In genomic region chr17:2337152-2337810, GRCh38 we compare ENCODE assay signal across 1 cellular context.
TF ChIP-seq lines count a peak whose summit lies in the region.

A gene with protein sequence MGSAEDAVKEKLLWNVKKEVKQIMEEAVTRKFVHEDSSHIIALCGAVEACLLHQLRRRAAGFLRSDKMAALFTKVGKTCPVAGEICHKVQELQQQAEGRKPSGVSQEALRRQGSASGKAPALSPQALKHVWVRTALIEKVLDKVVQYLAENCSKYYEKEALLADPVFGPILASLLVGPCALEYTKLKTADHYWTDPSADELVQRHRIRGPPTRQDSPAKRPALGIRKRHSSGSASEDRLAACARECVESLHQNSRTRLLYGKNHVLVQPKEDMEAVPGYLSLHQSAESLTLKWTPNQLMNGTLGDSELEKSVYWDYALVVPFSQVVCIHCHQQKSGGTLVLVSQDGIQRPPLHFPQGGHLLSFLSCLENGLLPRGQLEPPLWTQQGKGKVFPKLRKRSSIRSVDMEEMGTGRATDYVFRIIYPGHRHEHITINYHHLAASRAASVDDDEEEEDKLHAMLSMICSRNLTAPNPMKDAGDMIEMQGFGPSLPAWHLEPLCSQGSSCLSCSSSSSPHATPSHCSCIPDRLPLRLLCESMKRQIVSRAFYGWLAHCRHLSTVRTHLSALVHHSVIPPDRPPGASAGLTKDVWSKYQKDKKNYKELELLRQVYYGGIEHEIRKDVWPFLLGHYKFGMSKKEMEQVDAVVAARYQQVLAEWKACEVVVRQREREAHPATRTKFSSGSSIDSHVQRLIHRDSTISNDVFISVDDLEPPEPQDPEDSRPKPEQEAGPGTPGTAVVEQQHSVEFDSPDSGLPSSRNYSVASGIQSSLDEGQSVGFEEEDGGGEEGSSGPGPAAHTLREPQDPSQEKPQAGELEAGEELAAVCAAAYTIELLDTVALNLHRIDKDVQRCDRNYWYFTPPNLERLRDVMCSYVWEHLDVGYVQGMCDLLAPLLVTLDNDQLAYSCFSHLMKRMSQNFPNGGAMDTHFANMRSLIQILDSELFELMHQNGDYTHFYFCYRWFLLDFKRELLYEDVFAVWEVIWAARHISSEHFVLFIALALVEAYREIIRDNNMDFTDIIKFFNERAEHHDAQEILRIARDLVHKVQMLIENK (plus strand): TSS chr17:2337501. CDS start chr17:2337689, 188 bp downstream.

TF ChIP-seq in K562, 482 proteins besides CTCF, POLR2A, EP300 and RAD21 (continued from another document):
- TF ChIP-seq, protein P1, sequence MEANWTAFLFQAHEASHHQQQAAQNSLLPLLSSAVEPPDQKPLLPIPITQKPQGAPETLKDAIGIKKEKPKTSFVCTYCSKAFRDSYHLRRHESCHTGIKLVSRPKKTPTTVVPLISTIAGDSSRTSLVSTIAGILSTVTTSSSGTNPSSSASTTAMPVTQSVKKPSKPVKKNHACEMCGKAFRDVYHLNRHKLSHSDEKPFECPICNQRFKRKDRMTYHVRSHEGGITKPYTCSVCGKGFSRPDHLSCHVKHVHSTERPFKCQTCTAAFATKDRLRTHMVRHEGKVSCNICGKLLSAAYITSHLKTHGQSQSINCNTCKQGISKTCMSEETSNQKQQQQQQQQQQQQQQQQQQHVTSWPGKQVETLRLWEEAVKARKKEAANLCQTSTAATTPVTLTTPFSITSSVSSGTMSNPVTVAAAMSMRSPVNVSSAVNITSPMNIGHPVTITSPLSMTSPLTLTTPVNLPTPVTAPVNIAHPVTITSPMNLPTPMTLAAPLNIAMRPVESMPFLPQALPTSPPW (CRISPR knock-in tag; IDR thresholded peaks at IDR 0.05), result peak; percentile 78
- TF ChIP-seq ZNF263 (CRISPR knock-in tag; IDR thresholded peaks at IDR 0.05; ENCODE audit: borderline replicate concordance) (0 out of 2 replicates have a peak, but pooled peaks have one; percentile 9), MAZ (CRISPR knock-in tag; conservative IDR thresholded peaks at IDR 0.05 in 1 of 2, IDR thresholded peaks at IDR 0.05 in 1 of 2) (peak in 1 of 2 experiments; percentile 14; a peak in 1 of 4 replicates), RFX5 (IDR thresholded peaks at IDR 0.05; ENCODE audit: low read depth, low read length) (no peak), ELF2 (CRISPR knock-in tag; IDR thresholded peaks at IDR 0.05) (no peak), NCOA6 (IDR thresholded peaks at IDR 0.05) (peak; percentile 57; the same call in 1 of the 2 replicates), SIN3A (IDR thresholded peaks at IDR 0.05; ENCODE audit: borderline replicate concordance in 2 of 2, control insufficient read depth in 1 of 2, low read depth in 2 of 2, low read length in 2 of 2) (0 out of 4 replicates have a peak, but pooled peaks of 1 of the 2 experiments have one; percentile 6), POLR2G (IDR thresholded peaks at IDR 0.05; ENCODE audit: low read depth, low read length) (peak; percentile 53), SMAD4 (CRISPR knock-in tag; conservative IDR thresholded peaks at IDR 0.05) (no peak; the same call in 1 of the 2 replicates), YY1 (IDR thresholded peaks at IDR 0.05; ENCODE audit: borderline replicate concordance in 1 of 3, control insufficient read depth in 1 of 3, extremely low read depth in 1 of 3, insufficient read depth in 3 of 3, insufficient read length in 1 of 3, insufficient replicate concordance in 2 of 3, low read depth in 1 of 3, low read length in 2 of 3) (peak; percentile 23 to 79 (median 58))
